In genomic region chr16:11093578-11094074, GRCh38 we compare ENCODE assay signal across 10 cellular contexts.
DNase-seq lines count a peak whose midpoint lies in the region; ATAC-seq, FAIRE-seq and TF ChIP-seq lines count a peak whose summit lies in the region.
"Had no signal": no experiment of that assay in that cellular context is flagged by ENCODE, and none has a peak within 500 bp of the region (broad histone marks: within the 10 kb centered on the region; RNA-seq: fewer than 3 reads in every experiment).

No MANE protein-coding gene starts in this region.

- intact Hi-C loops in CD4-positive, alpha-beta memory T cell (cut with micrococcal nuclease) = no loop called here

- FAIRE-seq in D721Med (lab: Jason Lieb, UNC) = no peak

- no peak overlapping the region for H3K4me3 ChIP-seq in CD4-positive, alpha-beta memory T cell (ENCODE audit: low read length in 2 of 2)

- CTCF ChIA-PET in CD4-positive, alpha-beta memory T cell (lab: Charles Lee; ENCODE audit: partially characterized antibody) = interaction anchor here (1.4 kb wide), 1 partner anchor 12 kb away, joined by 4 read pairs; no protein-coding TSS in a partner anchor

- no peak for TF ChIP-seq CTCF in D721Med (IDR thresholded peaks at IDR 0.05; ENCODE audit: insufficient read depth, missing control alignments)

- POLR2A ChIA-PET in CD4-positive, alpha-beta memory T cell (lab: Charles Lee; ENCODE audit: partially characterized antibody) = interaction anchor here (1.1 to 3.8 kb wide), 2 partner anchors 14 to 162 kb away, joined by 3 to 15 read pairs; partner anchors contain the start of gene SOCS1
- POLR2A ChIA-PET in naive thymus-derived CD8-positive, alpha-beta T cell (lab: Charles Lee) = interaction anchor here (0.9 to 2.9 kb wide), 2 partner anchors 12 to 162 kb away, joined by 3 to 11 read pairs; partner anchors contain the start of gene SOCS1

- peaks cover 30 to 52% (median 42%) of the 10 kb centered on the region in 4 donors for H3K4me1 Mint-ChIP-seq in CD4-positive, alpha-beta memory T cell
- H3K4me1 Mint-ChIP-seq in activated naive CD8-positive, alpha-beta T cell (ENCODE audit: low read depth) = peaks cover 71% of the 10 kb centered on the region
- H3K4me1 Mint-ChIP-seq in naive thymus-derived CD8-positive, alpha-beta T cell = peaks cover 23 to 43% (median 37%) of the 10 kb centered on the region in 4 donors

- H3K27ac ChIP-seq in CD4-positive, alpha-beta memory T cell (ENCODE audit: low read depth, low read length) = peak overlapping the region; percentile 8

- no peaks in the 10 kb centered on the region for H3K9me3 Mint-ChIP-seq in CD4-positive, alpha-beta memory T cell
- no peaks in the 10 kb centered on the region for H3K9me3 Mint-ChIP-seq in activated naive CD8-positive, alpha-beta T cell (ENCODE audit: low read depth)
- no peaks in the 10 kb centered on the region for H3K9me3 Mint-ChIP-seq in naive thymus-derived CD8-positive, alpha-beta T cell

- DNase-seq in CD4-positive, alpha-beta memory T cell = no peak
- DNase-seq in naive thymus-derived CD8-positive, alpha-beta T cell = no peak
- DNase-seq in D721Med (ENCODE audit: insufficient read length, low spot score) = no peak
- no peak for DNase-seq in NCI-H2227 treated with DMSO at 0.1 percent for 48 hours (lab: John Stamatoyannopoulos, UW)
- no peak for DNase-seq in NCI-H2196 (lab: John Stamatoyannopoulos, UW; ENCODE audit: unreplicated experiment)
- DNase-seq: midbrain, NCI-H526 had no signal

- no peaks in the 10 kb centered on the region for H3K9me3 ChIP-seq in CD4-positive, alpha-beta memory T cell (ENCODE audit: control insufficient read depth in 1 of 2, low read length in 2 of 2)

- H3K4me1 ChIP-seq in CD4-positive, alpha-beta memory T cell (ENCODE audit: insufficient read depth, low read length) = peaks cover 57% of the 10 kb centered on the region

- peak; percentile 19 for ATAC-seq in HG02840 (IDR thresholded peaks at IDR 0.05; ENCODE audit: low FRiP score, unreplicated experiment)
- ATAC-seq in naive thymus-derived CD8-positive, alpha-beta T cell = peak in 1 of 2 donors; percentile 56
- ATAC-seq in HG02759 (IDR thresholded peaks at IDR 0.05; ENCODE audit: unreplicated experiment) = no peak

- H3K36me3 Mint-ChIP-seq in CD4-positive, alpha-beta memory T cell = peaks cover 12 to 13% of the 10 kb centered on the region in 2 donors
- H3K36me3 Mint-ChIP-seq in activated naive CD8-positive, alpha-beta T cell = peaks cover 2% of the 10 kb centered on the region
- peaks cover 0 to 10% (median 7%) of the 10 kb centered on the region in 3 donors for H3K36me3 Mint-ChIP-seq in naive thymus-derived CD8-positive, alpha-beta T cell

- peak overlapping the region; percentile 57 to 97 (median 86) for H3K27ac Mint-ChIP-seq in CD4-positive, alpha-beta memory T cell
- H3K27ac Mint-ChIP-seq in activated naive CD8-positive, alpha-beta T cell = peak overlapping the region; percentile 99
- peak overlapping the region in 9 of 10 donors; percentile 24 to 97 (median 86) for H3K27ac Mint-ChIP-seq in naive thymus-derived CD8-positive, alpha-beta T cell

- H3K27me3 ChIP-seq in CD4-positive, alpha-beta memory T cell (ENCODE audit: insufficient read depth, low read length) = no peaks in the 10 kb centered on the region

- H3K27me3 Mint-ChIP-seq in CD4-positive, alpha-beta memory T cell = no peaks in the 10 kb centered on the region
- H3K27me3 Mint-ChIP-seq in activated naive CD8-positive, alpha-beta T cell = no peaks in the 10 kb centered on the region
- no peaks in the 10 kb centered on the region for H3K27me3 Mint-ChIP-seq in naive thymus-derived CD8-positive, alpha-beta T cell

- no peaks in the 10 kb centered on the region for H3K36me3 ChIP-seq in CD4-positive, alpha-beta memory T cell (ENCODE audit: insufficient read depth, low read length)

- peak overlapping the region in 7 of 8 donors; percentile 17 to 70 (median 56) for H3K4me3 Mint-ChIP-seq in CD4-positive, alpha-beta memory T cell
- H3K4me3 Mint-ChIP-seq in activated naive CD8-positive, alpha-beta T cell = peak overlapping the region; percentile 78
- H3K4me3 Mint-ChIP-seq in naive thymus-derived CD8-positive, alpha-beta T cell = peak overlapping the region in 9 of 10 donors; percentile 6 to 76 (median 60)
